ENCODE assay signal across 1 cellular context in genomic region chr12:39341179-39341578, GRCh38.
A peak's percentile ranks its signal among the peaks of the same experiment; 100 is the strongest.
TF ChIP-seq lines count a peak whose summit lies in the region.

No MANE protein-coding gene starts in this region.

TF ChIP-seq in GM12878, 131 proteins besides CTCF, POLR2A, EP300 and RAD21 (continued from another document and continues in another):
- TF ChIP-seq GABPA (IDR thresholded peaks at IDR 0.05; ENCODE audit: low read depth) (0 out of 2 replicates have a peak, but pooled peaks have one; percentile 16), SMAD5 (IDR thresholded peaks at IDR 0.05; ENCODE audit: low read depth) (no peak), SPI1 (IDR thresholded peaks at IDR 0.05; ENCODE audit: borderline replicate concordance, insufficient read depth, low read depth, low read length) (no peak), RFX5 (IDR thresholded peaks at IDR 0.05; ENCODE audit: low read depth, low read length) (no peak), CHD4 (IDR thresholded peaks at IDR 0.05) (no peak), ATF2 (IDR thresholded peaks at IDR 0.05; ENCODE audit: low read length) (peak; percentile 51; the same call in 1 of the 2 replicates), CBFB (IDR thresholded peaks at IDR 0.05; ENCODE audit: low read depth) (no peak), IKZF2 (IDR thresholded peaks at IDR 0.05) (peak; percentile 57 to 58; a peak in 3 of 4 replicates), RELA (IDR thresholded peaks at IDR 0.05; ENCODE audit: borderline replicate concordance, partially characterized antibody) (no peak), RELB (IDR thresholded peaks at IDR 0.05; ENCODE audit: low read depth) (peak; percentile 46; the same call in 1 of the 2 replicates), IRF4 (IDR thresholded peaks at IDR 0.05; ENCODE audit: low read depth, low read length) (0 out of 2 replicates have a peak, but pooled peaks have one; percentile 29), BRCA1 (IDR thresholded peaks at IDR 0.05; ENCODE audit: low read depth, low read length) (no peak), RB1 (IDR thresholded peaks at IDR 0.05; ENCODE audit: borderline replicate concordance) (no peak), ZBTB33 (IDR thresholded peaks at IDR 0.05) (no peak), POLR2AphosphoS5 (IDR thresholded peaks at IDR 0.05; ENCODE audit: low read length) (no peak), EGR1 (IDR thresholded peaks at IDR 0.05; ENCODE audit: borderline replicate concordance in 1 of 2, low read depth in 2 of 2, low read length in 2 of 2) (no peak), ZBED1 (IDR thresholded peaks at IDR 0.05; ENCODE audit: borderline replicate concordance) (no peak), ETV6 (conservative IDR thresholded peaks at IDR 0.05 in 1 of 2, IDR thresholded peaks at IDR 0.05 in 1 of 2; ENCODE audit: borderline replicate concordance in 1 of 2, low read depth in 1 of 2) (peak in 1 of 2 experiments; percentile 31; a peak in 1 of 4 replicates), NR2F1 (conservative IDR thresholded peaks at IDR 0.05) (peak; percentile 84), ZBTB40 (IDR thresholded peaks at IDR 0.05; ENCODE audit: borderline replicate concordance) (no peak), POLR2AphosphoS2 (IDR thresholded peaks at IDR 0.05; ENCODE audit: low read depth, low read length) (no peak), SMARCA5 (IDR thresholded peaks at IDR 0.05) (no peak), FOXM1 (IDR thresholded peaks at IDR 0.05; ENCODE audit: low read depth, low read length) (peak; percentile 85; the same call in 1 of the 2 replicates), HDGF (IDR thresholded peaks at IDR 0.05) (no peak), ELK1 (IDR thresholded peaks at IDR 0.05; ENCODE audit: low read depth, low read length) (no peak), TAF1 (IDR thresholded peaks at IDR 0.05; ENCODE audit: borderline replicate concordance, low read depth, low read length) (no peak), CHD2 (IDR thresholded peaks at IDR 0.05; ENCODE audit: borderline replicate concordance, low read depth, low read length) (no peak), ZNF384 (IDR thresholded peaks at IDR 0.05; ENCODE audit: borderline replicate concordance, low read depth, low read length) (no peak)
- TF ChIP-seq, protein P1, sequence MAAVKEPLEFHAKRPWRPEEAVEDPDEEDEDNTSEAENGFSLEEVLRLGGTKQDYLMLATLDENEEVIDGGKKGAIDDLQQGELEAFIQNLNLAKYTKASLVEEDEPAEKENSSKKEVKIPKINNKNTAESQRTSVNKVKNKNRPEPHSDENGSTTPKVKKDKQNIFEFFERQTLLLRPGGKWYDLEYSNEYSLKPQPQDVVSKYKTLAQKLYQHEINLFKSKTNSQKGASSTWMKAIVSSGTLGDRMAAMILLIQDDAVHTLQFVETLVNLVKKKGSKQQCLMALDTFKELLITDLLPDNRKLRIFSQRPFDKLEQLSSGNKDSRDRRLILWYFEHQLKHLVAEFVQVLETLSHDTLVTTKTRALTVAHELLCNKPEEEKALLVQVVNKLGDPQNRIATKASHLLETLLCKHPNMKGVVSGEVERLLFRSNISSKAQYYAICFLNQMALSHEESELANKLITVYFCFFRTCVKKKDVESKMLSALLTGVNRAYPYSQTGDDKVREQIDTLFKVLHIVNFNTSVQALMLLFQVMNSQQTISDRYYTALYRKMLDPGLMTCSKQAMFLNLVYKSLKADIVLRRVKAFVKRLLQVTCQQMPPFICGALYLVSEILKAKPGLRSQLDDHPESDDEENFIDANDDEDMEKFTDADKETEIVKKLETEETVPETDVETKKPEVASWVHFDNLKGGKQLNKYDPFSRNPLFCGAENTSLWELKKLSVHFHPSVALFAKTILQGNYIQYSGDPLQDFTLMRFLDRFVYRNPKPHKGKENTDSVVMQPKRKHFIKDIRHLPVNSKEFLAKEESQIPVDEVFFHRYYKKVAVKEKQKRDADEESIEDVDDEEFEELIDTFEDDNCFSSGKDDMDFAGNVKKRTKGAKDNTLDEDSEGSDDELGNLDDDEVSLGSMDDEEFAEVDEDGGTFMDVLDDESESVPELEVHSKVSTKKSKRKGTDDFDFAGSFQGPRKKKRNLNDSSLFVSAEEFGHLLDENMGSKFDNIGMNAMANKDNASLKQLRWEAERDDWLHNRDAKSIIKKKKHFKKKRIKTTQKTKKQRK (IDR thresholded peaks at IDR 0.05; ENCODE audit: low read depth, low read length) = no peak
- TF ChIP-seq, protein P2, sequence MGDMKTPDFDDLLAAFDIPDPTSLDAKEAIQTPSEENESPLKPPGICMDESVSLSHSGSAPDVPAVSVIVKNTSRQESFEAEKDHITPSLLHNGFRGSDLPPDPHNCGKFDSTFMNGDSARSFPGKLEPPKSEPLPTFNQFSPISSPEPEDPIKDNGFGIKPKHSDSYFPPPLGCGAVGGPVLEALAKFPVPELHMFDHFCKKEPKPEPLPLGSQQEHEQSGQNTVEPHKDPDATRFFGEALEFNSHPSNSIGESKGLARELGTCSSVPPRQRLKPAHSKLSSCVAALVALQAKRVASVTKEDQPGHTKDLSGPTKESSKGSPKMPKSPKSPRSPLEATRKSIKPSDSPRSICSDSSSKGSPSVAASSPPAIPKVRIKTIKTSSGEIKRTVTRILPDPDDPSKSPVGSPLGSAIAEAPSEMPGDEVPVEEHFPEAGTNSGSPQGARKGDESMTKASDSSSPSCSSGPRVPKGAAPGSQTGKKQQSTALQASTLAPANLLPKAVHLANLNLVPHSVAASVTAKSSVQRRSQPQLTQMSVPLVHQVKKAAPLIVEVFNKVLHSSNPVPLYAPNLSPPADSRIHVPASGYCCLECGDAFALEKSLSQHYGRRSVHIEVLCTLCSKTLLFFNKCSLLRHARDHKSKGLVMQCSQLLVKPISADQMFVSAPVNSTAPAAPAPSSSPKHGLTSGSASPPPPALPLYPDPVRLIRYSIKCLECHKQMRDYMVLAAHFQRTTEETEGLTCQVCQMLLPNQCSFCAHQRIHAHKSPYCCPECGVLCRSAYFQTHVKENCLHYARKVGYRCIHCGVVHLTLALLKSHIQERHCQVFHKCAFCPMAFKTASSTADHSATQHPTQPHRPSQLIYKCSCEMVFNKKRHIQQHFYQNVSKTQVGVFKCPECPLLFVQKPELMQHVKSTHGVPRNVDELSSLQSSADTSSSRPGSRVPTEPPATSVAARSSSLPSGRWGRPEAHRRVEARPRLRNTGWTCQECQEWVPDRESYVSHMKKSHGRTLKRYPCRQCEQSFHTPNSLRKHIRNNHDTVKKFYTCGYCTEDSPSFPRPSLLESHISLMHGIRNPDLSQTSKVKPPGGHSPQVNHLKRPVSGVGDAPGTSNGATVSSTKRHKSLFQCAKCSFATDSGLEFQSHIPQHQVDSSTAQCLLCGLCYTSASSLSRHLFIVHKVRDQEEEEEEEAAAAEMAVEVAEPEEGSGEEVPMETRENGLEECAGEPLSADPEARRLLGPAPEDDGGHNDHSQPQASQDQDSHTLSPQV (IDR thresholded peaks at IDR 0.05) = no peak
- TF ChIP-seq, protein P3, sequence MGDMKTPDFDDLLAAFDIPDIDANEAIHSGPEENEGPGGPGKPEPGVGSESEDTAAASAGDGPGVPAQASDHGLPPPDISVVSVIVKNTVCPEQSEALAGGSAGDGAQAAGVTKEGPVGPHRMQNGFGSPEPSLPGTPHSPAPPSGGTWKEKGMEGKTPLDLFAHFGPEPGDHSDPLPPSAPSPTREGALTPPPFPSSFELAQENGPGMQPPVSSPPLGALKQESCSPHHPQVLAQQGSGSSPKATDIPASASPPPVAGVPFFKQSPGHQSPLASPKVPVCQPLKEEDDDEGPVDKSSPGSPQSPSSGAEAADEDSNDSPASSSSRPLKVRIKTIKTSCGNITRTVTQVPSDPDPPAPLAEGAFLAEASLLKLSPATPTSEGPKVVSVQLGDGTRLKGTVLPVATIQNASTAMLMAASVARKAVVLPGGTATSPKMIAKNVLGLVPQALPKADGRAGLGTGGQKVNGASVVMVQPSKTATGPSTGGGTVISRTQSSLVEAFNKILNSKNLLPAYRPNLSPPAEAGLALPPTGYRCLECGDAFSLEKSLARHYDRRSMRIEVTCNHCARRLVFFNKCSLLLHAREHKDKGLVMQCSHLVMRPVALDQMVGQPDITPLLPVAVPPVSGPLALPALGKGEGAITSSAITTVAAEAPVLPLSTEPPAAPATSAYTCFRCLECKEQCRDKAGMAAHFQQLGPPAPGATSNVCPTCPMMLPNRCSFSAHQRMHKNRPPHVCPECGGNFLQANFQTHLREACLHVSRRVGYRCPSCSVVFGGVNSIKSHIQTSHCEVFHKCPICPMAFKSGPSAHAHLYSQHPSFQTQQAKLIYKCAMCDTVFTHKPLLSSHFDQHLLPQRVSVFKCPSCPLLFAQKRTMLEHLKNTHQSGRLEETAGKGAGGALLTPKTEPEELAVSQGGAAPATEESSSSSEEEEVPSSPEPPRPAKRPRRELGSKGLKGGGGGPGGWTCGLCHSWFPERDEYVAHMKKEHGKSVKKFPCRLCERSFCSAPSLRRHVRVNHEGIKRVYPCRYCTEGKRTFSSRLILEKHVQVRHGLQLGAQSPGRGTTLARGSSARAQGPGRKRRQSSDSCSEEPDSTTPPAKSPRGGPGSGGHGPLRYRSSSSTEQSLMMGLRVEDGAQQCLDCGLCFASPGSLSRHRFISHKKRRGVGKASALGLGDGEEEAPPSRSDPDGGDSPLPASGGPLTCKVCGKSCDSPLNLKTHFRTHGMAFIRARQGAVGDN (IDR thresholded peaks at IDR 0.05) = no peak
- TF ChIP-seq, protein P4, sequence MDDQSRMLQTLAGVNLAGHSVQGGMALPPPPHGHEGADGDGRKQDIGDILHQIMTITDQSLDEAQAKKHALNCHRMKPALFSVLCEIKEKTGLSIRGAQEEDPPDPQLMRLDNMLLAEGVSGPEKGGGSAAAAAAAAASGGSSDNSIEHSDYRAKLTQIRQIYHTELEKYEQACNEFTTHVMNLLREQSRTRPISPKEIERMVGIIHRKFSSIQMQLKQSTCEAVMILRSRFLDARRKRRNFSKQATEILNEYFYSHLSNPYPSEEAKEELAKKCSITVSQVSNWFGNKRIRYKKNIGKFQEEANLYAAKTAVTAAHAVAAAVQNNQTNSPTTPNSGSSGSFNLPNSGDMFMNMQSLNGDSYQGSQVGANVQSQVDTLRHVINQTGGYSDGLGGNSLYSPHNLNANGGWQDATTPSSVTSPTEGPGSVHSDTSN (IDR thresholded peaks at IDR 0.05; ENCODE audit: insufficient replicate concordance, low read depth, low read length) = no peak
